Comparison of ENCODE assay signal across 24 cellular contexts in the genomic region with DNA sequence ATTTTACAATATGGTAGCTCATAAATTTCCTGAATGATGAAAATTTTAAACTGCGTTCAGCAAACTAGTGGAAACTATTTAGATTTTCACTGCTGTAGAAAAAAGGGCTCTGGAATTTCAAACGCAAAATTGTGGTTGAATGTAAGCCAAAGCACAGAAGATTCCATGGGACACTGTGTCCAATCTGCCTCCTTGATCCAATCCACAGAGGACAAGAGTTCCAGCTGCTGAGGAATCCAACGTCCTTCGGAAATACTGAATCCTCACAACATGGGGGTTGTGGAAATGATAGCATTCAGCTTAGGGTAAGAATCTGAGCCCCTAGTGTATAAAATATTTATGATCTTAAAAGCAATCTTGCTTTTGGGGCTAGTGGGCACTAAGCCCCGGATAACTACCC.
DNase-seq lines count a peak whose midpoint lies in the region; ATAC-seq and TF ChIP-seq lines count a peak whose summit lies in the region.
"Had no signal": no experiment of that assay in that cellular context is flagged by ENCODE, and none has a peak within 500 bp of the region (broad histone marks: within the 10 kb centered on the region; RNA-seq: fewer than 3 reads in every experiment).

No MANE protein-coding gene starts in this region.

- WGBS in adrenal gland, 4 donors = 76 to 82% (median 80%) methylated on average over 5 of the region's 5 CpGs
- WGBS in spleen, 5 donors = 71 to 90% (median 86%) methylated on average over 5 of the region's 5 CpGs

- H3K9me3 ChIP-seq in adrenal gland (replicated peaks in 1 of 3) = no peaks in the 10 kb centered on the region
- no peaks in the 10 kb centered on the region for H3K9me3 ChIP-seq in spleen
- H3K9me3 ChIP-seq: Caco-2, HAP-1, MG63 had no signal

- DNase-seq in adrenal gland (no peak), fibroblast of peridontal ligament (ENCODE audit: extremely low read depth) (peak; percentile 25), left ventricle myocardium superior (no peak), spleen (no peak), left colon (no peak), DMS53 treated with DMSO at 0.1 percent for 48 hours (lab: John Stamatoyannopoulos, UW; ENCODE audit: unreplicated experiment) (no peak), putamen (ENCODE audit: low spot score) (no peak)
- DNase-seq: Caco-2; CD8-positive, alpha-beta T cell; DMS79; GF-D8; GOT3; IMR-90; KG1; MG63; NCI-H1105 treated with DMSO at 0.1 percent for 48 hours; NCI-H146; NCI-H2029; NCI-H2227 treated with DMSO at 0.1 percent for 48 hours; NCI-H526 treated with DMSO at 0.1 percent for 48 hours; RPMI8226; SHP77 treated with DMSO at 0.1 percent for 48 hours had no signal

- H3K4me1 ChIP-seq in adrenal gland (replicated peaks in 1 of 2) = peaks cover 7 to 16% of the 10 kb centered on the region in 2 donors
- H3K4me1 ChIP-seq in spleen = peaks cover 0 to 14% (median 9%) of the 10 kb centered on the region in 6 donors
- H3K4me1 ChIP-seq: Caco-2, HAP-1 had no signal

- H3K4me3 ChIP-seq in adrenal gland (no peak overlapping the region), spleen (no peak overlapping the region)
- H3K4me3 ChIP-seq: HAP-1, MG63 had no signal

- TF ChIP-seq POLR2A in adrenal gland (IDR thresholded peaks at IDR 0.05) (no peak), spleen (IDR thresholded peaks at IDR 0.05) (no peak)

- TF ChIP-seq CTCF in adrenal gland (IDR thresholded peaks at IDR 0.05) (no peak), spleen (IDR thresholded peaks at IDR 0.05 in 8 of 11, conservative IDR thresholded peaks at IDR 0.05 in 3 of 11) (no peak)

- ATAC-seq in left ventricle myocardium superior (peak; percentile 42), left colon (no peak)
- ATAC-seq: CD8-positive, alpha-beta T cell had no signal

- H3K27me3 ChIP-seq in adrenal gland (no peaks in the 10 kb centered on the region), spleen (replicated peaks in 1 of 7) (no peaks in the 10 kb centered on the region)
- H3K27me3 ChIP-seq: MG63 had no signal

- no peaks in the 10 kb centered on the region for H3K36me3 ChIP-seq in adrenal gland (replicated peaks in 1 of 2)
- H3K36me3 ChIP-seq in spleen = peaks cover 0 to 43% (median 0%) of the 10 kb centered on the region in 6 donors
- H3K36me3 ChIP-seq: HAP-1, MG63 had no signal

- peak overlapping the region in 3 of 5 donors; percentile 15 to 68 (median 26) for H3K27ac ChIP-seq in adrenal gland
- H3K27ac ChIP-seq in spleen = peak overlapping the region in 5 of 8 donors; percentile 13 to 61 (median 40)
- H3K27ac ChIP-seq: C4-2B had no signal

- intact Hi-C loops in adrenal gland (cut with DNase I) = no loop called here
- intact Hi-C loops in left ventricle myocardium superior (cut with micrococcal nuclease) = no loop called here
- intact Hi-C loops in spleen (cut with DNase I; ENCODE audit: low total_unique reads) = loop anchor here (10.0 kb wide), 2 partner anchors 126 to 186 kb away; no protein-coding TSS in a partner anchor
- intact Hi-C loops in left colon (cut with DNase I, micrococcal nuclease) = loop anchor here in 1 of 2 donors (5.0 to 10.0 kb wide), 4 partner anchors 123 to 1026 kb away; no protein-coding TSS in a partner anchor
